8 cellular contexts compared by ENCODE assay signal in genomic region chr20:53828673-53829085, GRCh38.
DNase-seq lines count a peak whose midpoint lies in the region; ATAC-seq and TF ChIP-seq lines count a peak whose summit lies in the region.

No MANE protein-coding gene starts in this region.

- CTCF ChIA-PET in A673 (lab: Charles Lee): interaction anchor here (0.5 to 0.9 kb wide), 4 partner anchors 64 to 199 kb away, joined by 3 to 11 read pairs (median 4); no protein-coding TSS in a partner anchor
- CTCF ChIA-PET in naive thymus-derived CD4-positive, alpha-beta T cell (lab: Charles Lee): no interaction called here

- H3K27ac Mint-ChIP-seq in T-helper 17 cell: peak overlapping the region; percentile 94
- H3K27ac Mint-ChIP-seq in naive thymus-derived CD4-positive, alpha-beta T cell: peak overlapping the region; percentile 86 to 98 (median 94)

- H3K4me3 ChIP-seq in A673 (ENCODE audit: low read depth, low read length, poor library complexity, severe bottlenecking) (peak overlapping the region; percentile 34), esophagus (ENCODE audit: low read depth in 1 of 2, low read length in 2 of 2) (peak overlapping the region in 1 of 2 donors; percentile 7)
- peak overlapping the region; percentile 52 for H3K4me3 ChIP-seq in naive thymus-derived CD4-positive, alpha-beta T cell (ENCODE audit: low read length)

- H3K4me3 Mint-ChIP-seq in T-helper 17 cell: peak overlapping the region; percentile 89
- H3K4me3 Mint-ChIP-seq in naive thymus-derived CD4-positive, alpha-beta T cell: peak overlapping the region; percentile 77 to 96 (median 88)

- H3K36me3 ChIP-seq in A673 (ENCODE audit: insufficient read depth, low read length, poor library complexity, severe bottlenecking) (no peaks in the 10 kb centered on the region), esophagus (ENCODE audit: control insufficient read depth in 2 of 2, insufficient read depth in 2 of 2, low read length in 1 of 2) (no peaks in the 10 kb centered on the region)
- H3K36me3 ChIP-seq in naive thymus-derived CD4-positive, alpha-beta T cell (ENCODE audit: control insufficient read depth in 2 of 3, insufficient read depth in 3 of 3, low read length in 3 of 3): no peaks in the 10 kb centered on the region

- no TSS peak for BruUV-seq in A673 (replicated peaks; lab: Mats Ljungman, UMichigan)

- POLR2A ChIA-PET in A673 (lab: Charles Lee; ENCODE audit: low non-redundant PET): interaction anchor here (0.6 kb wide), 1 partner anchor 91 kb away, joined by 5 read pairs; no protein-coding TSS in a partner anchor
- POLR2A ChIA-PET in naive thymus-derived CD4-positive, alpha-beta T cell (lab: Charles Lee): interaction anchor here (0.7 to 1.4 kb wide), 5 partner anchors 9 to 207 kb away, joined by 3 to 4 read pairs (median 3); no protein-coding TSS in a partner anchor

- H3K27me3 ChIP-seq in A673 (replicated peaks; ENCODE audit: insufficient read depth, low read depth, low read length, poor library complexity): no peaks in the 10 kb centered on the region
- H3K27me3 ChIP-seq in esophagus (ENCODE audit: control insufficient read depth in 1 of 2, insufficient read depth in 2 of 2, low read length in 2 of 2): no peaks in the 10 kb centered on the region
- no peaks in the 10 kb centered on the region for H3K27me3 ChIP-seq in naive thymus-derived CD4-positive, alpha-beta T cell (ENCODE audit: control insufficient read depth in 2 of 2, insufficient read depth in 2 of 2, low read length in 2 of 2)

- ATAC-seq in T-helper 17 cell (no peak), HG03196 (IDR thresholded peaks at IDR 0.05; ENCODE audit: unreplicated experiment) (no peak), HG03565 (IDR thresholded peaks at IDR 0.05; ENCODE audit: unreplicated experiment) (no peak)
- ATAC-seq in naive thymus-derived CD4-positive, alpha-beta T cell: no peak

- intact Hi-C loops in A673 (cut with micrococcal nuclease; ENCODE audit: unreplicated experiment): loop anchor here (1.0 to 5.0 kb wide), 6 partner anchors 76 to 250 kb away; no protein-coding TSS in a partner anchor
- intact Hi-C loops in naive thymus-derived CD4-positive, alpha-beta T cell (cut with micrococcal nuclease): loop anchor here (1.0 to 5.0 kb wide), 6 partner anchors 11 to 89 kb away; no protein-coding TSS in a partner anchor

- H3K36me3 Mint-ChIP-seq in T-helper 17 cell (ENCODE audit: low read depth): no peaks in the 10 kb centered on the region
- H3K36me3 Mint-ChIP-seq in naive thymus-derived CD4-positive, alpha-beta T cell: peaks cover 0 to 11% (median 0%) of the 10 kb centered on the region in 5 donors

- H3K9me3 Mint-ChIP-seq in naive thymus-derived CD4-positive, alpha-beta T cell: peaks cover 0 to 6% (median 0%) of the 10 kb centered on the region in 11 donors

- H3K4me1 ChIP-seq in A673 (ENCODE audit: insufficient read depth, low read length, poor library complexity, severe bottlenecking) (peaks cover 49% of the 10 kb centered on the region), esophagus (ENCODE audit: control insufficient read depth in 2 of 2, insufficient read depth in 2 of 2, low read length in 1 of 2) (no peaks in the 10 kb centered on the region)
- H3K4me1 ChIP-seq in naive thymus-derived CD4-positive, alpha-beta T cell (ENCODE audit: control insufficient read depth in 2 of 2, insufficient read depth in 2 of 2, low read length in 2 of 2): peaks cover 16 to 26% of the 10 kb centered on the region in 2 donors

- DNase-seq in A673 (ENCODE audit: low spot score): peak; percentile 98
- DNase-seq in GOT3 (lab: John Stamatoyannopoulos, UW): peak; percentile 31
- no peak for DNase-seq in T-helper 17 cell
- DNase-seq in naive thymus-derived CD4-positive, alpha-beta T cell: no peak
- DNase-seq in activated gamma-delta T cell (lab: John Stamatoyannopoulos, UW): no peak

- WGBS in esophagus, 2 donors: 3 to 23% methylated on average over 5 of the region's 5 CpGs

- peak; percentile 47 for TF ChIP-seq CTCF in A673 (conservative IDR thresholded peaks at IDR 0.05; ENCODE audit: low read depth, low read length)

- peak overlapping the region; percentile 92 for H3K27ac ChIP-seq in A673 (ENCODE audit: low read depth, low read length, poor library complexity, severe bottlenecking)
- H3K27ac ChIP-seq in esophagus (ENCODE audit: low read depth in 2 of 2, low read length in 1 of 2): peak overlapping the region; percentile 42 to 88
- H3K27ac ChIP-seq in naive thymus-derived CD4-positive, alpha-beta T cell (ENCODE audit: low read depth, low read length): peak overlapping the region; percentile 59

- H3K27me3 Mint-ChIP-seq in T-helper 17 cell: no peaks in the 10 kb centered on the region
- H3K27me3 Mint-ChIP-seq in naive thymus-derived CD4-positive, alpha-beta T cell: no peaks in the 10 kb centered on the region

- H3K9me3 ChIP-seq in A673 (ENCODE audit: low read depth, low read length, poor library complexity, severe bottlenecking) (no peaks in the 10 kb centered on the region), T-helper 17 cell (ENCODE audit: control insufficient read depth, low read length, poor library complexity, severe bottlenecking) (no peaks in the 10 kb centered on the region), esophagus (ENCODE audit: control insufficient read depth in 2 of 2, insufficient read depth in 1 of 2, low read depth in 1 of 2, low read length in 1 of 2) (no peaks in the 10 kb centered on the region)
- no peaks in the 10 kb centered on the region for H3K9me3 ChIP-seq in naive thymus-derived CD4-positive, alpha-beta T cell (ENCODE audit: control insufficient read depth in 2 of 3, low read length in 3 of 3)

- peaks cover 20% of the 10 kb centered on the region for H3K4me1 Mint-ChIP-seq in T-helper 17 cell
- H3K4me1 Mint-ChIP-seq in naive thymus-derived CD4-positive, alpha-beta T cell: peaks cover 23 to 62% (median 49%) of the 10 kb centered on the region in 7 donors

Comparison
In these comparisons a context has a peak if more than half of its experiments do, and no peak if none do; other contexts are left out.
1. DNase-seq: peak in A673 (single experiment) and GOT3 (single experiment); none in T-helper 17 cell (0 of 3), naive thymus-derived CD4-positive, alpha-beta T cell (0 of 9) and activated gamma-delta T cell (single experiment).
2. Peak in every context shown above with its lines, with median percentiles within 50 percentile points of each other: H3K27ac ChIP-seq.